28 cellular contexts compared by ENCODE assay signal in the genomic region with DNA sequence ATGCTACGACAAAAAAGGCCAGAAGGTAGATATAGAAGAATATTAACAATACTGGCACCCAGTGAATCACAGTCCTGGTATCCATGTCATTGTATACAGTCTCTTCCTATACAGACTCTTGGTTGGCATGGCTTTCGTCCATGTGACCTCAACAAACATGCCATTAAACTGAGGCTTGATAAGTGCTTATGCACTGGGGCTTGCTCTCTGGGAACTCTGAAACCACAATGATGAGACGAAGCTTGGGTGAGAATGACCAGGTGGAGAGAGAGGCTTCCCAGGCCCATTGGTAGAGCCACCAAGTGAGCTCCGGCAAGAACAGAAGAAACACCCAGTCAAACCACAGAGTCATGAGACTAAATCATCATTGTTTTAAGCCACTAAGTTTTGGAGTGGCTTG. TPM values are rescaled to one million over a fixed set of nuclear protein-coding genes. Genes with fewer than 3 reads are reported as not detected.
DNase-seq lines count a peak whose midpoint lies in the region; ATAC-seq and TF ChIP-seq lines count a peak whose summit lies in the region.
"Had no signal": no experiment of that assay in that cellular context is flagged by ENCODE, and none has a peak within 500 bp of the region (broad histone marks: within the 10 kb centered on the region; RNA-seq: fewer than 3 reads in every experiment).

No MANE protein-coding gene starts in this region.

- H3K4me3 ChIP-seq in fibroblast of pulmonary artery (replicated peaks; ENCODE audit: low read depth, low read length): no peak overlapping the region
- H3K4me3 ChIP-seq: cardiac muscle cell, GM23248, heart right ventricle, left ventricle myocardium inferior, right lobe of liver, tibial artery had no signal

- DNase-seq in HT1080 (ENCODE audit: low read depth): peak; percentile 72
- peak; percentile 9 for DNase-seq in RPMI7951 (ENCODE audit: low read depth)
- DNase-seq in fibroblast of pulmonary artery (ENCODE audit: low read depth): peak; percentile 17
- peak; percentile 14 for DNase-seq in renal cortical epithelial cell (ENCODE audit: low read depth)
- DNase-seq in D341Med (ENCODE audit: low spot score): no peak
- DNase-seq: activated CD4-positive, alpha-beta T cell treated with anti-CD3 and anti-CD28 coated beads, Interleukin-2, amount 10 ng/mL, durations not matched to agents 24 days and 14 days; activated naive CD4-positive, alpha-beta T cell treated with anti-CD3 and anti-CD28 coated beads for 36 hours; activated T-cell treated with anti-CD3 and anti-CD28 coated beads, Interleukin-2, amount 50 U/mL, for 48 hours; amygdala; cortex of kidney; DMS 273 treated with DMSO at 0.1 percent for 48 hours; GDM1; GM23248; heart right ventricle; left ventricle myocardium inferior; NCI-H1048; NCI-H1694 treated with DMSO at 0.1 percent for 48 hours; NCI-H526; nephron progenitor cell; right lobe of liver; SK-N-SH; stimulated activated CD4-positive, alpha-beta T cell treated with anti-CD3 and anti-CD28 coated beads, Interleukin-12 subunit alpha, Interleukin-12 subunit beta, amount 100 ng/mL, for 4 hours; stimulated activated naive CD8-positive, alpha-beta T cell treated with anti-CD3 and anti-CD28 coated beads, Interleukin-15, amount 100 ng/mL, for 72 hours; tibial artery had no signal

- TF ChIP-seq CTCF in fibroblast of pulmonary artery (IDR thresholded peaks at IDR 0.05; ENCODE audit: low read length, missing control alignments): no peak

- ATAC-seq in HG03520 (IDR thresholded peaks at IDR 0.05; ENCODE audit: unreplicated experiment) (no peak), HG03175 (IDR thresholded peaks at IDR 0.05; ENCODE audit: unreplicated experiment) (no peak)
- ATAC-seq: heart right ventricle; right lobe of liver; stimulated activated naive CD8-positive, alpha-beta T cell treated with anti-CD3 and anti-CD28 coated beads, Interleukin-15, amount 100 ng/mL, for 72 hours had no signal

RNA-seq across cellular contexts. Expression of gene PNPLA8, which starts 33.2 kb away (rescaled TPM):
- total RNA-seq in HT1080 (2014; rRNA removed; shearing (Covaris generic)): 11.1 and 21.2 TPM in 2 replicates
- polyA plus RNA-seq in HT1080 (2015; cell fraction: cytosol; rRNA removed): 17.2 and 20.4 TPM in 2 replicates
- 15.4 and 17.5 TPM in 2 replicates for polyA plus RNA-seq in HT1080 (2015; cell fraction: nucleus; rRNA removed)
- 38.7 and 40.6 TPM in 2 replicates for total RNA-seq in RPMI7951 (2014; rRNA removed; shearing (Covaris generic))
- 58.5 and 60.2 TPM in 2 replicates for total RNA-seq in renal cortical epithelial cell

RNA-seq across cellular contexts. Expression of gene NRCAM, which starts 36.5 kb away (rescaled TPM):
- total RNA-seq in HT1080 (2014; rRNA removed; shearing (Covaris generic)): 8.1 and 14.6 TPM in 2 replicates
- 0.85 and 1.2 TPM in 2 replicates for polyA plus RNA-seq in HT1080 (2015; cell fraction: cytosol; rRNA removed)
- polyA plus RNA-seq in HT1080 (2015; cell fraction: nucleus; rRNA removed): 1.7 and 2.2 TPM in 2 replicates
- total RNA-seq in RPMI7951 (2014; rRNA removed; shearing (Covaris generic)): 0.78 and 1.7 TPM in 2 replicates
- total RNA-seq in renal cortical epithelial cell: 116 and 254 TPM in 2 replicates
- total RNA-seq: activated CD4-positive, alpha-beta T cell treated with anti-CD3 and anti-CD28 coated beads, Interleukin-2, amount 10 ng/mL, durations not matched to agents 24 days and 14 days; T-helper 2 cell treated with Interferon-gamma antibody and Interleukin-4, amounts not matched to agents 100 ng/mL and 5 ng/mL, for 36 hours had no signal
